ENCODE assay signal across 21 cellular contexts in genomic region chr4:6449746-6450369, GRCh38. TPM values are rescaled to one million over a fixed set of nuclear protein-coding genes. Genes with fewer than 3 reads are reported as not detected.
"Had no signal": no experiment of that assay in that cellular context is flagged by ENCODE, and none has a peak within 500 bp of the region (broad histone marks: within the 10 kb centered on the region; RNA-seq: fewer than 3 reads in every experiment).

No MANE protein-coding gene starts in this region.

- H3K9me3 Mint-ChIP-seq: activated naive CD4-positive, alpha-beta T cell treated with anti-CD3 and anti-CD28 coated beads, Interleukin-2, amount 10 ng/mL, durations not matched to agents 7 days and 5 days; memory B cell; naive thymus-derived CD8-positive, alpha-beta T cell; T-helper 1 cell treated with Interleukin-12 subunit alpha and Interleukin-12 subunit beta and Interleukin-4 antibody, amounts not matched to agents 30 μg/mL and 1 μg/mL, for 36 hours had no signal

- H3K36me3 Mint-ChIP-seq: activated naive CD4-positive, alpha-beta T cell treated with anti-CD3 and anti-CD28 coated beads, Interleukin-2, amount 10 ng/mL, durations not matched to agents 7 days and 5 days; memory B cell; naive thymus-derived CD8-positive, alpha-beta T cell had no signal

- H3K4me1 Mint-ChIP-seq: activated naive CD4-positive, alpha-beta T cell treated with anti-CD3 and anti-CD28 coated beads, Interleukin-2, amount 10 ng/mL, durations not matched to agents 7 days and 5 days; memory B cell had no signal

- H3K36me3 ChIP-seq: left lung, neutrophil, SJCRH30 had no signal

- H3K27ac ChIP-seq: left lung, neutrophil, SJCRH30 had no signal

- H3K27ac Mint-ChIP-seq: activated naive CD4-positive, alpha-beta T cell treated with anti-CD3 and anti-CD28 coated beads, Interleukin-2, amount 10 ng/mL, durations not matched to agents 7 days and 5 days; memory B cell; naive thymus-derived CD8-positive, alpha-beta T cell; T-helper 1 cell treated with Interleukin-12 subunit alpha and Interleukin-12 subunit beta and Interleukin-4 antibody, amounts not matched to agents 30 μg/mL and 1 μg/mL, for 36 hours had no signal

- ATAC-seq: left lung; naive thymus-derived CD8-positive, alpha-beta T cell had no signal

- H3K4me3 ChIP-seq: left lung, SJCRH30 had no signal

- H3K4me1 ChIP-seq: left lung, SJCRH30 had no signal

- H3K4me3 Mint-ChIP-seq: activated naive CD4-positive, alpha-beta T cell treated with anti-CD3 and anti-CD28 coated beads, Interleukin-2, amount 10 ng/mL, durations not matched to agents 7 days and 5 days; memory B cell; naive thymus-derived CD8-positive, alpha-beta T cell; T-helper 1 cell treated with Interleukin-12 subunit alpha and Interleukin-12 subunit beta and Interleukin-4 antibody, amounts not matched to agents 30 μg/mL and 1 μg/mL, for 36 hours had no signal

- DNase-seq: activated CD4-positive, CD25-positive, alpha-beta regulatory T cell treated with anti-CD3 and anti-CD28 coated beads, Interleukin-2, amount 50 U/mL, for 72 hours; activated CD8-positive, alpha-beta memory T cell treated with anti-CD3 and anti-CD28 coated beads for 24 hours; activated CD8-positive, alpha-beta memory T cell treated with anti-CD3 and anti-CD28 coated beads, Interleukin-2, amount 50 U/mL, for 48 hours; activated effector memory CD4-positive, alpha-beta T cell treated with Interleukin-2 at 50 U/mL for 16 hours; activated naive CD4-positive, alpha-beta T cell treated with anti-CD3 and anti-CD28 coated beads, Interleukin-2, amount 10 ng/mL, durations not matched to agents 7 days and 5 days; activated T-cell treated with anti-CD3 and anti-CD28 coated beads, Interleukin-2, amount 50 U/mL, for 48 hours; effector CD8-positive, alpha-beta T cell; foreskin fibroblast; hippocampal formation; retina; SJCRH30; stimulated activated CD4-positive, alpha-beta T cell treated with anti-CD3 and anti-CD28 coated beads, Interleukin-12 subunit alpha, Interleukin-12 subunit beta, amount 100 ng/mL, for 4 hours; stimulated activated CD4-positive, alpha-beta T cell treated with anti-CD3 and anti-CD28 coated beads, Interleukin-1b, Interleukin-23, amount 100 ng/mL, for 48 hours; stimulated activated CD8-positive, alpha-beta memory T cell treated with anti-CD3 and anti-CD28 coated beads, Interleukin-4, amount 100 ng/mL, for 48 hours; stimulated activated naive CD4-positive, alpha-beta T cell; trophoblast cell had no signal

- H3K9me3 ChIP-seq: left lung, neutrophil, SJCRH30 had no signal

RNA-seq across cellular contexts. Expression of gene PPP2R2C, which starts 22.6 kb away (rescaled TPM):
- total RNA-seq: naive thymus-derived CD8-positive, alpha-beta T cell; SJCRH30 had no signal
